ENCODE assay signal across 26 cellular contexts in genomic region chr1:41469706-41470105, GRCh38. TPM values are rescaled to one million over a fixed set of nuclear protein-coding genes. Genes with fewer than 3 reads are reported as not detected.
DNase-seq lines count a peak whose midpoint lies in the region; ATAC-seq, FAIRE-seq and TF ChIP-seq lines count a peak whose summit lies in the region.
"Had no signal": no experiment of that assay in that cellular context is flagged by ENCODE, and none has a peak within 500 bp of the region (broad histone marks: within the 10 kb centered on the region; RNA-seq: fewer than 3 reads in every experiment).

No MANE protein-coding gene starts in this region.

- H2BK120ac ChIP-seq in H1 (replicated peaks; ENCODE audit: low read depth, low read length), result no peak overlapping the region

- POLR2A ChIA-PET in H1 (lab: Charles Lee; ENCODE audit: partially characterized antibody), result no interaction called here

- H4K5ac ChIP-seq in H1 (ENCODE audit: insufficient read length, low read depth, low read length), result no peak overlapping the region

- no peak for ATAC-seq in HG02981 (IDR thresholded peaks at IDR 0.05; ENCODE audit: unreplicated experiment)
- ATAC-seq: CD8-positive, alpha-beta T cell had no signal

- no peak for TF ChIP-seq EP300 in H1 (IDR thresholded peaks at IDR 0.05; ENCODE audit: borderline replicate concordance in 1 of 2, low read depth in 2 of 2, low read length in 2 of 2)

- H3K36me3 ChIP-seq in H1 (ENCODE audit: control insufficient read depth in 2 of 4, insufficient read depth in 4 of 4, low read length in 3 of 4), result no peaks in the 10 kb centered on the region; a peak in 1 of 8 replicates
- H3K36me3 ChIP-seq: Peyer's patch had no signal

- H3K56ac ChIP-seq in H1 (replicated peaks; ENCODE audit: insufficient read length, low read depth, low read length), result no peak overlapping the region

- CTCF ChIA-PET in H1 (lab: Charles Lee; ENCODE audit: partially characterized antibody), result interaction anchor here (0.8 to 2.3 kb wide), 6 partner anchors 10 to 47 kb away, joined by 3 to 6 read pairs (median 5); no protein-coding TSS in a partner anchor

- no peak for FAIRE-seq in H1 (lab: Jason Lieb, UNC)
- FAIRE-seq: A204.1, GM19239 had no signal

- DNase-seq in NCI-H524 (lab: John Stamatoyannopoulos, UW) (peak; percentile 24 to 74), NCI-H524 treated with DMSO at 0.1 percent for 48 hours (lab: John Stamatoyannopoulos, UW) (no peak), NCI-H2171 (lab: John Stamatoyannopoulos, UW) (peak; percentile 57), H1 (ENCODE audit: low read depth in 1 of 2, low spot score in 2 of 2) (no peak), RPMI8226 (no peak)
- no peak for DNase-seq in stimulated activated CD4-positive, alpha-beta T cell treated with anti-CD3 and anti-CD28 coated beads, Interleukin-12 subunit alpha, Interleukin-12 subunit beta, amount 100 ng/mL, for 4 hours
- DNase-seq: AML-193; CD8-positive, alpha-beta T cell; DMS 273 treated with DMSO at 0.1 percent for 48 hours; GM23248; H9; HFFc6; IMR-90; KG1; NCI-H1092; NCI-H1417 treated with DMSO at 0.1 percent for 48 hours; NCI-H1694 treated with DMSO at 0.1 percent for 48 hours; NCI-H446 treated with DMSO at 0.1 percent for 48 hours; SK-N-SH; SW 1271 had no signal

- no peak overlapping the region for H3K4ac ChIP-seq in H1 (replicated peaks; ENCODE audit: insufficient read length, low read depth, low read length)

- no peak for TF ChIP-seq POLR2A in H1 (IDR thresholded peaks at IDR 0.05; ENCODE audit: control extremely low read depth in 1 of 2, low read depth in 2 of 2, low read length in 2 of 2)

- H3K27ac ChIP-seq in H1 (ENCODE audit: low read depth, low read length), result no peak overlapping the region
- H3K27ac ChIP-seq: C4-2B, GM23248, Peyer's patch had no signal

- H2BK12ac ChIP-seq in H1 (ENCODE audit: low read depth, low read length), result no peak overlapping the region

- H3K79me1 ChIP-seq in H1 (ENCODE audit: low read depth, low read length), result no peaks in the 10 kb centered on the region

- H2AK5ac ChIP-seq in H1 (ENCODE audit: low read depth, low read length), result no peak overlapping the region

- no peaks in the 10 kb centered on the region for H4K20me1 ChIP-seq in H1 (replicated peaks in 1 of 2; ENCODE audit: control insufficient read depth in 1 of 2, insufficient read depth in 2 of 2, low read length in 2 of 2)

- H3K27me3 ChIP-seq in H1 (replicated peaks in 1 of 4; ENCODE audit: control insufficient read depth in 3 of 4, extremely low read depth in 1 of 4, insufficient read depth in 3 of 4, low read length in 3 of 4), result no peaks in the 10 kb centered on the region
- H3K27me3 ChIP-seq: Peyer's patch had no signal

- no peak overlapping the region for H4K91ac ChIP-seq in H1 (replicated peaks; ENCODE audit: insufficient read length, low read length)

- no peak overlapping the region for H2BK20ac ChIP-seq in H1 (ENCODE audit: low read length)

- no peak overlapping the region for H3K14ac ChIP-seq in H1 (ENCODE audit: insufficient read length)

- H2BK15ac ChIP-seq in H1 (ENCODE audit: low read length), result peak overlapping the region; percentile 38; the same call in 1 of the 2 replicates

- no peak overlapping the region for H3K18ac ChIP-seq in H1 (ENCODE audit: extremely low read depth, low read length)

- TF ChIP-seq CTCF in H1 (IDR thresholded peaks at IDR 0.05; ENCODE audit: control extremely low read depth in 1 of 3, insufficient read depth in 1 of 3, low read depth in 1 of 3, low read length in 3 of 3), result no peak

- no peak overlapping the region for H3K4me3 ChIP-seq in H1 (ENCODE audit: extremely low read depth in 1 of 4, insufficient read depth in 2 of 4, low read depth in 3 of 4, low read length in 4 of 4)
- H3K4me3 ChIP-seq: GM23248 had no signal

- H3K23me2 ChIP-seq in H1 (ENCODE audit: low read depth, low read length), result no peaks in the 10 kb centered on the region

- H3K9ac ChIP-seq in H1 (replicated peaks in 1 of 4; ENCODE audit: extremely low read depth in 1 of 4, low read depth in 3 of 4, low read length in 3 of 4), result no peak overlapping the region
- H3K9ac ChIP-seq: GM23248, SK-N-SH had no signal

- H3K9me3 ChIP-seq in H1 (ENCODE audit: insufficient read depth in 2 of 2, low read depth in 1 of 2, low read length in 1 of 2), result no peaks in the 10 kb centered on the region
- H3K9me3 ChIP-seq: Peyer's patch, SK-N-SH had no signal

- 0 out of 2 replicates have a peak overlapping the region, but pooled peaks have one; percentile 8 for H2BK5ac ChIP-seq in H1 (ENCODE audit: low read depth, low read length)

- no peak for TF ChIP-seq RAD21 in H1 (IDR thresholded peaks at IDR 0.05 in 1 of 2, conservative IDR thresholded peaks at IDR 0.05 in 1 of 2; ENCODE audit: low read depth in 2 of 2, low read length in 2 of 2)

- H3K4me2 ChIP-seq in H1 (ENCODE audit: insufficient read depth in 1 of 2, low read depth in 2 of 2, low read length in 2 of 2), result no peak overlapping the region
- H3K4me2 ChIP-seq: SK-N-SH had no signal

- no peaks in the 10 kb centered on the region for H3K79me2 ChIP-seq in H1 (ENCODE audit: control insufficient read depth in 1 of 2, insufficient read depth in 2 of 2, low read length in 2 of 2)

- H3K4me1 ChIP-seq in H1 (replicated peaks in 1 of 4; ENCODE audit: control insufficient read depth in 3 of 4, insufficient read depth in 4 of 4, low read length in 3 of 4), result 0 out of 7 replicates have a peak, but pooled peaks cover 0 to under 1% (median 0%) of the 10 kb centered on the region in 4 experiments

- no peak overlapping the region for H3K23ac ChIP-seq in H1 (ENCODE audit: insufficient read length)

- H2AFZ ChIP-seq in H1 (ENCODE audit: low read length), result no peak overlapping the region
- H2AFZ ChIP-seq: GM23248 had no signal

- 73% methylated on average over 5 of the region's 5 CpGs; no CpG with 5 or more reads in 1 of the 2 experiments for WGBS in H1 (ENCODE audit: extremely low coverage in 1 of 2, insufficient coverage in 1 of 2, insufficient read length in 1 of 2, insufficient replicate concordance in 2 of 2, low coverage in 1 of 2, low lambda C conversion rate in 2 of 2, missing lambda C conversion rate in 1 of 2), 2 experiments

- peak overlapping the region; percentile 59; the same call in 1 of the 2 replicates for H4K8ac ChIP-seq in H1 (ENCODE audit: extremely low read depth, insufficient read depth, low read length)

TF ChIP-seq in H1, 55 proteins besides CTCF, POLR2A, EP300 and RAD21:
- TF ChIP-seq PHF8 (conservative IDR thresholded peaks at IDR 0.05; ENCODE audit: low read depth, low read length) (no peak), HDAC2 (IDR thresholded peaks at IDR 0.05; ENCODE audit: borderline replicate concordance in 1 of 2, low read depth in 2 of 2, low read length in 2 of 2) (no peak), TAF1 (IDR thresholded peaks at IDR 0.05; ENCODE audit: low read depth, low read length) (no peak), SP4 (IDR thresholded peaks at IDR 0.05; ENCODE audit: low read length) (no peak), CHD2 (IDR thresholded peaks at IDR 0.05; ENCODE audit: low read length) (no peak), SUZ12 (IDR thresholded peaks at IDR 0.05; ENCODE audit: low read length) (no peak), RBBP5 (IDR thresholded peaks at IDR 0.05; ENCODE audit: borderline replicate concordance, low read depth, low read length) (no peak), JUN (IDR thresholded peaks at IDR 0.05; ENCODE audit: low read depth, low read length) (no peak), GTF2F1 (IDR thresholded peaks at IDR 0.05; ENCODE audit: borderline replicate concordance, low read depth, low read length) (no peak)

RNA-seq across cellular contexts. Expression of gene EDN2, which starts 14.8 kb away (rescaled TPM):
- 0.39 TPM in 1 of 2 replicates, not detected in the other for total RNA-seq in H1 (2021; fragmentation: NEBNext Ultra II Directional; extraction: Animal tissue kit (Norgen Biotek cat#: 25700))
- polyA plus RNA-seq in H1 (2011; rRNA removed), result 0.32 and 0.39 TPM in 2 replicates
- 0.26 TPM for polyA plus RNA-seq in H1 (2011; cell fraction: cytosol; rRNA removed)
- 0.58 TPM for polyA plus RNA-seq in H1 (2011; cell fraction: nucleus; rRNA removed)
- not detected in 4 replicates for polyA plus RNA-seq in H1 (2012, experiment 1 of 2)
- polyA plus RNA-seq in H1 (2012, experiment 2 of 2), result 1.3 TPM
- 0.16 TPM for polyA plus RNA-seq in H1 (2013, experiment 1 of 2)
- 0.17 TPM for polyA plus RNA-seq in H1 (2013, experiment 2 of 2)
- polyA minus RNA-seq in H1 (2011; rRNA and poly(A)+ RNA removed), result not detected in 2 replicates
- not detected for polyA minus RNA-seq in H1 (2011; cell fraction: cytosol; rRNA and poly(A)+ RNA removed)
- 0.50 TPM for polyA minus RNA-seq in H1 (2011; cell fraction: nucleus; rRNA and poly(A)+ RNA removed)
- total RNA-seq: GM23248, HFFc6, IMR-90, OCI-LY7 had no signal
- polyA plus RNA-seq: GM23248 had no signal

Comparison
In these comparisons a context has a peak if more than half of its experiments do, and no peak if none do; other contexts are left out.
1. DNase-seq: peak in NCI-H524 (2 of 2) and NCI-H2171 (single experiment); none in NCI-H524 treated with DMSO at 0.1 percent for 48 hours (single experiment), H1 (0 of 2), stimulated activated CD4-positive, alpha-beta T cell treated with anti-CD3 and anti-CD28 coated beads, Interleukin-12 subunit alpha, Interleukin-12 subunit beta, amount 100 ng/mL, for 4 hours (single experiment) and RPMI8226 (single experiment).